ENCODE assay signal across 13 cellular contexts in the genomic region with DNA sequence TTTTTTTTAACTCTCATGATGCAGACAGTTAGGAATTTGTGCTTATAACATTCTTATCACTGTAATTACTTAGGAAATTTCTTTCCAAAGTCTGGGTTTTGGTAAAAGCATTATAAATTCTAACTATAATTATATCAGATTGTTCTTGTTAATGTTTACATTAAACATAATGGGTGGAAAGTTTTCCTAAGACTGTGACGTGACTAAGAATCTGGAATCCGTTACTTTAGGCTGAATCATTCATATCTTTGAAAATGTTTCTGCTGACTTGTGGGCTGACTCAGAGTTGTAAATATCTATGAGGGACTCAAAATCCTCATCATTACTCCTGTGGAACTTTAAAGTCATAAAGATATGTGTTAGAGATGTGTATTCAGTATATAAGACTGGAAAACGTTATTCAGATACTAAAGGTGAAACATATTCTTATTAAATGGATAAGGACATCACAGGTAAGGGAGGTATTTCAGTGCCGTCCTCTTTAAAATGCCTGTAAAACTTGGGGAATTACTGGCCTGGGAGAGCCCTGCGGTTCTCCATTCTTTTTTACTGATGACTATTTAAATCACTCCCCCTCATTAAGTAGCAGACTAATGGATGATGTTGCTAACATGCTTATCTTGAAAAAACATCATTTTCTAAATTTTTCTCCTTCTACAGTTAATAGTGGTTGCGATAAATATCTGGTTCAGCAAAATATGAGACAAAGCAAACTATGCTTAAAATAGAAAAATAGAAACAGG.
DNase-seq lines count a peak whose midpoint lies in the region; ATAC-seq and TF ChIP-seq lines count a peak whose summit lies in the region.
"Had no signal": no experiment of that assay in that cellular context is flagged by ENCODE, and none has a peak within 500 bp of the region (broad histone marks: within the 10 kb centered on the region; RNA-seq: fewer than 3 reads in every experiment).

No MANE protein-coding gene starts in this region.

- no CpG with 5 or more reads among the region's 6 CpGs for WGBS in H9 (ENCODE audit: extremely low coverage, insufficient read length, low lambda C conversion rate)

- intact Hi-C loops in natural killer cell (cut with micrococcal nuclease), result no loop called here

- H3K27ac Mint-ChIP-seq in H9 (no peak overlapping the region), natural killer cell (no peak overlapping the region)
- H3K27ac Mint-ChIP-seq: memory B cell; stimulated activated naive B cell treated with anti-CD40 and anti-IgM and Interleukin-4, amounts not matched to agents 10 μg/mL and 1 μg/mL and 100 μg/mL, for 72 hours had no signal

- no peak overlapping the region for H2BK15ac ChIP-seq in H9 (ENCODE audit: low read depth, low read length)

- H3K23ac ChIP-seq in H9 (ENCODE audit: insufficient read length, low read depth, low read length), result no peak overlapping the region

- ATAC-seq in SK-N-SH treated with all-trans-retinoic acid at 6 μM for 48 hours, result peak; percentile 75
- ATAC-seq in esophagus mucosa, result no peak
- no peak for ATAC-seq in natural killer cell
- ATAC-seq: stimulated activated naive B cell treated with anti-CD40 and anti-IgM and Interleukin-4, amounts not matched to agents 10 μg/mL and 1 μg/mL and 100 μg/mL, for 72 hours had no signal

- no peak overlapping the region for H3K27ac ChIP-seq in H9 (ENCODE audit: insufficient read length, low read depth, low read length)

- no peak overlapping the region for H2AK5ac ChIP-seq in H9 (ENCODE audit: insufficient read length, low read length)

- no peak overlapping the region for H2BK20ac ChIP-seq in H9 (ENCODE audit: low read depth, low read length, poor library complexity, severe bottlenecking)

- H3K4me1 Mint-ChIP-seq in H9, result peaks cover 15 to 16% of the 10 kb centered on the region in 2 experiments
- H3K4me1 Mint-ChIP-seq in natural killer cell, result no peaks in the 10 kb centered on the region
- H3K4me1 Mint-ChIP-seq: memory B cell; stimulated activated naive B cell treated with anti-CD40 and anti-IgM and Interleukin-4, amounts not matched to agents 10 μg/mL and 1 μg/mL and 100 μg/mL, for 72 hours had no signal

- H3K14ac ChIP-seq in H9 (ENCODE audit: insufficient read depth, low read length), result no peak overlapping the region

- no peak overlapping the region for H3K9ac ChIP-seq in H9 (ENCODE audit: extremely low read depth, insufficient read length, low read length)

- H3K4me3 Mint-ChIP-seq in H9 (no peak overlapping the region), natural killer cell (no peak overlapping the region)
- H3K4me3 Mint-ChIP-seq: memory B cell; stimulated activated naive B cell treated with anti-CD40 and anti-IgM and Interleukin-4, amounts not matched to agents 10 μg/mL and 1 μg/mL and 100 μg/mL, for 72 hours had no signal

- no peak overlapping the region for H4K91ac ChIP-seq in H9 (ENCODE audit: insufficient read length, low read depth, low read length)

- H3K79me2 ChIP-seq in H9 (ENCODE audit: insufficient read depth, low read length), result no peaks in the 10 kb centered on the region

- H3K36me3 Mint-ChIP-seq in H9 (ENCODE audit: insufficient read depth in 1 of 3, low read depth in 3 of 3), result no peaks in the 10 kb centered on the region
- H3K36me3 Mint-ChIP-seq in natural killer cell, result no peaks in the 10 kb centered on the region

- no peak overlapping the region for H4K8ac ChIP-seq in H9 (replicated peaks; ENCODE audit: insufficient read length, low read depth, low read length)

- H2AFZ ChIP-seq in H9 (ENCODE audit: low read length), result no peak overlapping the region

- H3K4me1 ChIP-seq in H9 (ENCODE audit: insufficient read depth, low read length), result no peaks in the 10 kb centered on the region

- TF ChIP-seq CTCF in fibroblast of pulmonary artery (IDR thresholded peaks at IDR 0.05; ENCODE audit: low read length, missing control alignments), result no peak
- no peak for TF ChIP-seq CTCF in retinal pigment epithelial cell (conservative IDR thresholded peaks at IDR 0.05; ENCODE audit: low read depth, low read length)
- TF ChIP-seq CTCF in H9 (conservative IDR thresholded peaks at IDR 0.05), result no peak
- no peak for TF ChIP-seq CTCF in natural killer cell (IDR thresholded peaks at IDR 0.05)

- H3K56ac ChIP-seq in H9 (ENCODE audit: insufficient read length, low read depth, low read length), result no peak overlapping the region

- H4K5ac ChIP-seq in H9 (ENCODE audit: insufficient read length, low read depth, low read length), result no peak overlapping the region

- H3K27me3 Mint-ChIP-seq in H9 (ENCODE audit: low read depth) (no peaks in the 10 kb centered on the region), natural killer cell (ENCODE audit: low read depth in 2 of 2) (peaks cover 4 to 8% of the 10 kb centered on the region in 2 donors)
- H3K27me3 Mint-ChIP-seq: stimulated activated naive B cell treated with anti-CD40 and anti-IgM and Interleukin-4, amounts not matched to agents 10 μg/mL and 1 μg/mL and 100 μg/mL, for 72 hours had no signal

- H3K4me3 ChIP-seq in fibroblast of pulmonary artery (replicated peaks; ENCODE audit: low read depth, low read length), result no peak overlapping the region
- H3K4me3 ChIP-seq in retinal pigment epithelial cell (ENCODE audit: low read length), result peak overlapping the region; percentile 10

- H3K79me1 ChIP-seq in H9 (ENCODE audit: insufficient read depth, low read depth, low read length, poor library complexity, severe bottlenecking), result no peaks in the 10 kb centered on the region

- H3K4ac ChIP-seq in H9 (ENCODE audit: low read depth, low read length), result no peak overlapping the region

- no peak overlapping the region for H2BK5ac ChIP-seq in H9 (ENCODE audit: insufficient read length, low read length)

- no peak overlapping the region for H3K18ac ChIP-seq in H9 (ENCODE audit: insufficient read length, low read depth, low read length)

- no peak overlapping the region for H2BK120ac ChIP-seq in H9 (ENCODE audit: low read depth, low read length, poor library complexity, severe bottlenecking)

- H2BK12ac ChIP-seq in H9 (ENCODE audit: insufficient read length, low read depth, low read length), result no peak overlapping the region

- H3K9me3 ChIP-seq in H9 (ENCODE audit: control insufficient read depth, low read depth, low read length), result no peaks in the 10 kb centered on the region

- H3T11ph ChIP-seq in H9 (ENCODE audit: low read length), result no peak overlapping the region

- H3K4me2 ChIP-seq in H9 (ENCODE audit: insufficient read depth, insufficient read length, low read length), result no peak overlapping the region

- no peaks in the 10 kb centered on the region for H3K23me2 ChIP-seq in H9 (ENCODE audit: insufficient read length, low read depth, low read length, poor library complexity, severe bottlenecking)

- H3K27me3 ChIP-seq in H9 (ENCODE audit: insufficient read depth, low read length), result no peaks in the 10 kb centered on the region

- H4K20me1 ChIP-seq in H9 (ENCODE audit: control insufficient read depth, insufficient read depth, insufficient read length), result no peaks in the 10 kb centered on the region

- H3K9me3 Mint-ChIP-seq in H9 (no peaks in the 10 kb centered on the region), natural killer cell (no peaks in the 10 kb centered on the region)
- H3K9me3 Mint-ChIP-seq: memory B cell had no signal

- DNase-seq in GM03348 (ENCODE audit: low spot score), result peak; percentile 65
- peak; percentile 91 for DNase-seq in fibroblast of pulmonary artery (ENCODE audit: low read depth)
- peak; percentile 91 for DNase-seq in retinal pigment epithelial cell (ENCODE audit: low read depth)
- no peak for DNase-seq in H9
- no peak for DNase-seq in natural killer cell
- DNase-seq in mucosa of gallbladder (ENCODE audit: low spot score), result no peak
- DNase-seq: activated naive CD4-positive, alpha-beta T cell; DND-41; NCI-H1105 treated with DMSO at 0.1 percent for 48 hours; stimulated activated naive B cell treated with anti-CD40 and anti-IgM and Interleukin-4, amounts not matched to agents 10 μg/mL and 1 μg/mL and 100 μg/mL, for 72 hours had no signal

TF ChIP-seq in SK-N-SH treated with all-trans-retinoic acid at 6 μM for 48 hours, 23 proteins besides CTCF, POLR2A, EP300 and RAD21 (continues in another document):
- TF ChIP-seq, protein P1, sequence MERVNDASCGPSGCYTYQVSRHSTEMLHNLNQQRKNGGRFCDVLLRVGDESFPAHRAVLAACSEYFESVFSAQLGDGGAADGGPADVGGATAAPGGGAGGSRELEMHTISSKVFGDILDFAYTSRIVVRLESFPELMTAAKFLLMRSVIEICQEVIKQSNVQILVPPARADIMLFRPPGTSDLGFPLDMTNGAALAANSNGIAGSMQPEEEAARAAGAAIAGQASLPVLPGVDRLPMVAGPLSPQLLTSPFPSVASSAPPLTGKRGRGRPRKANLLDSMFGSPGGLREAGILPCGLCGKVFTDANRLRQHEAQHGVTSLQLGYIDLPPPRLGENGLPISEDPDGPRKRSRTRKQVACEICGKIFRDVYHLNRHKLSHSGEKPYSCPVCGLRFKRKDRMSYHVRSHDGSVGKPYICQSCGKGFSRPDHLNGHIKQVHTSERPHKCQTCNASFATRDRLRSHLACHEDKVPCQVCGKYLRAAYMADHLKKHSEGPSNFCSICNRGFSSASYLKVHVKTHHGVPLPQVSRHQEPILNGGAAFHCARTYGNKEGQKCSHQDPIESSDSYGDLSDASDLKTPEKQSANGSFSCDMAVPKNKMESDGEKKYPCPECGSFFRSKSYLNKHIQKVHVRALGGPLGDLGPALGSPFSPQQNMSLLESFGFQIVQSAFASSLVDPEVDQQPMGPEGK (CRISPR knock-in tag; IDR thresholded peaks at IDR 0.05; ENCODE audit: borderline replicate concordance), result peak; percentile 95; the same call in 1 of the 2 replicates
- TF ChIP-seq ZNF70 (CRISPR knock-in tag; IDR thresholded peaks at IDR 0.05) (no peak), ZFP3 (CRISPR knock-in tag; IDR thresholded peaks at IDR 0.05) (no peak), ARNTL (CRISPR knock-in tag; IDR thresholded peaks at IDR 0.05; ENCODE audit: borderline replicate concordance, low read depth) (no peak), ZC3H10 (CRISPR knock-in tag; IDR thresholded peaks at IDR 0.05) (peak; percentile 95), ISL1 (CRISPR knock-in tag; IDR thresholded peaks at IDR 0.05) (peak; percentile 100), TOX (CRISPR knock-in tag; IDR thresholded peaks at IDR 0.05; ENCODE audit: borderline replicate concordance) (peak; percentile 62; the same call in 1 of the 2 replicates), SNAI2 (CRISPR knock-in tag; IDR thresholded peaks at IDR 0.05) (no peak)
- TF ChIP-seq, protein P2, sequence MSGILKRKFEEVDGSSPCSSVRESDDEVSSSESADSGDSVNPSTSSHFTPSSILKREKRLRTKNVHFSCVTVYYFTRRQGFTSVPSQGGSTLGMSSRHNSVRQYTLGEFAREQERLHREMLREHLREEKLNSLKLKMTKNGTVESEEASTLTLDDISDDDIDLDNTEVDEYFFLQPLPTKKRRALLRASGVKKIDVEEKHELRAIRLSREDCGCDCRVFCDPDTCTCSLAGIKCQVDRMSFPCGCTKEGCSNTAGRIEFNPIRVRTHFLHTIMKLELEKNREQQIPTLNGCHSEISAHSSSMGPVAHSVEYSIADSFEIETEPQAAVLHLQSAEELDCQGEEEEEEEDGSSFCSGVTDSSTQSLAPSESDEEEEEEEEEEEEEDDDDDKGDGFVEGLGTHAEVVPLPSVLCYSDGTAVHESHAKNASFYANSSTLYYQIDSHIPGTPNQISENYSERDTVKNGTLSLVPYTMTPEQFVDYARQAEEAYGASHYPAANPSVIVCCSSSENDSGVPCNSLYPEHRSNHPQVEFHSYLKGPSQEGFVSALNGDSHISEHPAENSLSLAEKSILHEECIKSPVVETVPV (CRISPR knock-in tag; IDR thresholded peaks at IDR 0.05), result peak; percentile 98

Comparison
In these comparisons a context has a peak if more than half of its experiments do, and no peak if none do; other contexts are left out.
1. DNase-seq: peak in GM03348 (single experiment), fibroblast of pulmonary artery (single experiment) and retinal pigment epithelial cell (single experiment); none in H9 (single experiment), natural killer cell (single experiment) and mucosa of gallbladder (single experiment).